In genomic region chr1:51237714-51238403, GRCh38 we compare ENCODE assay signal across 8 cellular contexts. TPM values are rescaled to one million over a fixed set of nuclear protein-coding genes. Genes with fewer than 3 reads are reported as not detected.
DNase-seq lines count a peak whose midpoint lies in the region; FAIRE-seq and TF ChIP-seq lines count a peak whose summit lies in the region.

No MANE protein-coding gene starts in this region.

- peak overlapping the region; percentile 98 for H3K4me3 ChIP-seq in left ventricle myocardium inferior
- peak overlapping the region; percentile 100 for H3K4me3 ChIP-seq in astrocyte (ENCODE audit: insufficient read depth, low read depth, low read length)
- H3K4me3 ChIP-seq in vagina = peak overlapping the region; percentile 92 to 97

- intact Hi-C loops in left ventricle myocardium inferior (cut with micrococcal nuclease) (no loop called here), cardiac septum (cut with DNase I) (loop anchor here (5.0 kb wide), 5 partner anchors 44 to 279 kb away; partner anchors contain the start of gene EPS15), vagina (cut with DNase I) (no loop called here)

- H3K27me3 ChIP-seq in left ventricle myocardium inferior (ENCODE audit: low read depth) (no peaks in the 10 kb centered on the region), astrocyte (ENCODE audit: insufficient read depth, low read length) (no peaks in the 10 kb centered on the region), vagina (no peaks in the 10 kb centered on the region)

- H3K36me3 ChIP-seq in left ventricle myocardium inferior (no peaks in the 10 kb centered on the region), astrocyte (ENCODE audit: insufficient read depth, low read length) (no peaks in the 10 kb centered on the region), vagina (no peaks in the 10 kb centered on the region)

- H3K4me2 ChIP-seq in astrocyte (ENCODE audit: low read length) = peak overlapping the region; percentile 99

- H3K9me3 ChIP-seq in left ventricle myocardium inferior (replicated peaks) = no peaks in the 10 kb centered on the region
- no peaks in the 10 kb centered on the region for H3K9me3 ChIP-seq in astrocyte (ENCODE audit: insufficient read depth, low read depth, low read length)
- H3K9me3 ChIP-seq in vagina = no peaks in the 10 kb centered on the region

- H3K4me1 ChIP-seq in left ventricle myocardium inferior (peaks cover 80% of the 10 kb centered on the region), astrocyte (ENCODE audit: insufficient read depth, low read length) (peaks cover 19% of the 10 kb centered on the region), vagina (peaks cover 64% of the 10 kb centered on the region)

- no peak for DNase-seq in left ventricle myocardium inferior
- no peak for DNase-seq in cardiac septum (ENCODE audit: low spot score)
- peak; percentile 50 for DNase-seq in astrocyte (ENCODE audit: low read depth)
- DNase-seq in left kidney (ENCODE audit: low read depth, low spot score) = peak; percentile 88
- DNase-seq in vagina (ENCODE audit: extremely low spot score in 2 of 2) = no peak
- no peak for DNase-seq in immature natural killer cell
- DNase-seq in osteocyte (ENCODE audit: extremely low spot score, unreplicated experiment) = no peak
- no peak for DNase-seq in NCI-H2196 (lab: John Stamatoyannopoulos, UW; ENCODE audit: unreplicated experiment)

- H4K20me1 ChIP-seq in astrocyte (ENCODE audit: insufficient read depth, low read length) = peaks cover 55% of the 10 kb centered on the region

- TF ChIP-seq CTCF in left ventricle myocardium inferior (IDR thresholded peaks at IDR 0.05; ENCODE audit: borderline replicate concordance) = no peak
- TF ChIP-seq CTCF in astrocyte (IDR thresholded peaks at IDR 0.05; ENCODE audit: insufficient read depth, low read depth, low read length) = no peak
- TF ChIP-seq CTCF in vagina (IDR thresholded peaks at IDR 0.05) = no peak
- no peak for TF ChIP-seq CTCF in osteocyte (IDR thresholded peaks at IDR 0.05)

- H3K4me3 Mint-ChIP-seq in astrocyte (ENCODE audit: unreplicated experiment) (no peak overlapping the region), immature natural killer cell (no peak overlapping the region), osteocyte (ENCODE audit: unreplicated experiment) (no peak overlapping the region)

- H3K36me3 Mint-ChIP-seq in astrocyte (ENCODE audit: low read depth, unreplicated experiment) (no peaks in the 10 kb centered on the region), immature natural killer cell (no peaks in the 10 kb centered on the region), osteocyte (ENCODE audit: unreplicated experiment) (peaks cover 2% of the 10 kb centered on the region)

- H3K27me3 Mint-ChIP-seq in astrocyte (ENCODE audit: low read depth, unreplicated experiment) (no peaks in the 10 kb centered on the region), immature natural killer cell (ENCODE audit: low read depth in 3 of 3) (peaks cover 4 to 6% (median 6%) of the 10 kb centered on the region in 3 donors), osteocyte (ENCODE audit: unreplicated experiment) (no peaks in the 10 kb centered on the region)

- peak; percentile 58 for FAIRE-seq in astrocyte (lab: Jason Lieb, UNC)

- no peak for TF ChIP-seq POLR2A in vagina (IDR thresholded peaks at IDR 0.05)

- peak overlapping the region; percentile 100 for H3K9ac ChIP-seq in astrocyte (ENCODE audit: low read length)

- peaks cover 71% of the 10 kb centered on the region for H3K79me2 ChIP-seq in astrocyte (ENCODE audit: insufficient read depth, low read length)

- H3K27ac ChIP-seq in left ventricle myocardium inferior (replicated peaks) = peak overlapping the region; percentile 95
- peak overlapping the region; percentile 98 for H3K27ac ChIP-seq in astrocyte (ENCODE audit: low read depth, low read length)
- peak overlapping the region; percentile 99 for H3K27ac ChIP-seq in vagina

- H3K4me1 Mint-ChIP-seq in astrocyte (ENCODE audit: low read depth, unreplicated experiment) (peaks cover 31% of the 10 kb centered on the region), immature natural killer cell (peaks cover 18 to 43% of the 10 kb centered on the region in 2 donors), osteocyte (ENCODE audit: unreplicated experiment) (peaks cover 41% of the 10 kb centered on the region)

- H3K9me3 Mint-ChIP-seq in astrocyte (ENCODE audit: unreplicated experiment) = no peaks in the 10 kb centered on the region
- no peaks in the 10 kb centered on the region for H3K9me3 Mint-ChIP-seq in immature natural killer cell
- H3K9me3 Mint-ChIP-seq in osteocyte (ENCODE audit: unreplicated experiment) = no peaks in the 10 kb centered on the region

- no peak overlapping the region for H3K27ac Mint-ChIP-seq in astrocyte (ENCODE audit: unreplicated experiment)
- H3K27ac Mint-ChIP-seq in immature natural killer cell = no peak overlapping the region
- H3K27ac Mint-ChIP-seq in osteocyte (ENCODE audit: unreplicated experiment) = no peak overlapping the region

- H2AFZ ChIP-seq in astrocyte (ENCODE audit: low read depth, low read length) = no peak overlapping the region

RNA-seq across cellular contexts. Expression of gene RNF11, which starts 1.8 kb away (rescaled TPM):
- total RNA-seq in left ventricle myocardium inferior (116 TPM), cardiac septum (137 TPM), astrocyte (119 and 126 TPM in 2 replicates), vagina (73.9 TPM), osteocyte (100 and 102 TPM in 2 replicates)
- polyA plus RNA-seq in immature natural killer cell = 10 to 100 TPM; 32.7 to 52.4 (median 38.0) TPM

Comparison
In these comparisons a context has a peak if more than half of its experiments do, and no peak if none do; other contexts are left out.
1. DNase-seq: peak in astrocyte (single experiment) and left kidney (single experiment); none in left ventricle myocardium inferior (single experiment), cardiac septum (single experiment), vagina (0 of 2), immature natural killer cell (0 of 3), osteocyte (single experiment) and NCI-H2196 (single experiment).
2. Peak in every context shown above with its lines, with median percentiles within 50 percentile points of each other: H3K27ac ChIP-seq and H3K4me3 ChIP-seq.